18 cellular contexts compared by ENCODE assay signal in the genomic region with DNA sequence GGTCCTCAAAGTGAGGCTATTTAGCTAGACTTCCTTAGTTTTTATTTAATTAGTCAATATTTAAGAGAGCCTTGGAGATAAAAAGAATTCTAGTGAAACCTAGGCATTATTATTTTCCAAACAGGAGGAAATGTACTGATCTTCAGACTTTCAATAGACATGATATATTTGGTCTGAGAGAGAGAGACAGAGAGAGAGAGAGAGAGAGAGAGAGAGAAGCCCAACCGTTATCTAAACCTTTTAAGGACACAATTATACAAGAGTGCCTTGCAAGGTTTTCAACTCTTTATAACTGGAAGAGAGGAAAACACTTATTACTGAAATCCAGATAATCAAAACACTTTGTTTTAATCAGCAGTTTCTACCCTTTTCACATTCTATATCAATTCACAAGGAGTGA.
DNase-seq lines count a peak whose midpoint lies in the region; TF ChIP-seq lines count a peak whose summit lies in the region.
"Had no signal": no experiment of that assay in that cellular context is flagged by ENCODE, and none has a peak within 500 bp of the region (broad histone marks: within the 10 kb centered on the region; RNA-seq: fewer than 3 reads in every experiment).

No MANE protein-coding gene starts in this region.

- no peaks in the 10 kb centered on the region for H3K36me3 ChIP-seq in CD8-positive, alpha-beta memory T cell (ENCODE audit: insufficient read depth, low read length)
- no peaks in the 10 kb centered on the region for H3K36me3 ChIP-seq in spleen
- H3K36me3 ChIP-seq: BE2C had no signal

- CTCF ChIA-PET in activated naive CD4-positive, alpha-beta T cell treated with anti-CD3 and anti-CD28 coated beads for 36 hours (lab: Charles Lee), result interaction anchor here (0.8 kb wide), 1 partner anchor 292 kb away, joined by 3 read pairs; no protein-coding TSS in a partner anchor
- CTCF ChIA-PET in CD8-positive, alpha-beta memory T cell (lab: Charles Lee), result no interaction called here

- no peak overlapping the region for H3K27ac ChIP-seq in CD8-positive, alpha-beta memory T cell (ENCODE audit: low read depth, low read length)
- H3K27ac ChIP-seq in spleen, result peak overlapping the region in 7 of 8 donors; percentile 10 to 76 (median 58)
- H3K27ac ChIP-seq: KMS-11 had no signal

- WGBS in spleen, 5 donors, result 41 to 78% (median 71%) methylated on average over 1 of the region's 1 CpG

- H3K9me3 ChIP-seq in CD8-positive, alpha-beta memory T cell (ENCODE audit: low read length), result no peaks in the 10 kb centered on the region
- H3K9me3 ChIP-seq in spleen, result no peaks in the 10 kb centered on the region
- H3K9me3 ChIP-seq: BE2C had no signal

- DNase-seq in activated naive CD4-positive, alpha-beta T cell treated with anti-CD3 and anti-CD28 coated beads for 36 hours, result no peak
- DNase-seq in activated naive CD4-positive, alpha-beta T cell treated with Interleukin-2 at 50 U/mL for 16 hours, result no peak
- DNase-seq in CD8-positive, alpha-beta memory T cell, result no peak
- DNase-seq in spleen (no peak), AG08395 (ENCODE audit: low spot score) (no peak)
- no peak for DNase-seq in stimulated activated naive CD4-positive, alpha-beta T cell (lab: John Stamatoyannopoulos, UW)
- DNase-seq: BE2C; DMS153; NCI-H1092; NCI-H1694; NCI-H2107; NCI-H345; NCI-H69; NK-92 treated with Interleukin-12 subunit alpha and Interleukin-12 subunit beta, amount 100 ng/mL, for 24 hours; OCI-M1; RPMI8226 had no signal

- intact Hi-C loops in activated naive CD4-positive, alpha-beta T cell treated with anti-CD3 and anti-CD28 coated beads for 36 hours (cut with micrococcal nuclease), result no loop called here
- intact Hi-C loops in spleen (cut with DNase I; ENCODE audit: low total_unique reads), result loop anchor here (10.0 kb wide), 1 partner anchor 53 kb away; no protein-coding TSS in a partner anchor

- no peak overlapping the region for H3K4me3 Mint-ChIP-seq in activated naive CD4-positive, alpha-beta T cell treated with anti-CD3 and anti-CD28 coated beads for 36 hours
- H3K4me3 Mint-ChIP-seq in CD8-positive, alpha-beta memory T cell, result no peak overlapping the region
- peak overlapping the region; percentile 76 for H3K4me3 Mint-ChIP-seq in activated naive CD8-positive, alpha-beta T cell

- H3K27ac Mint-ChIP-seq in activated naive CD4-positive, alpha-beta T cell treated with anti-CD3 and anti-CD28 coated beads for 36 hours, result peak overlapping the region; percentile 95
- peak overlapping the region in 6 of 8 donors; percentile 21 to 94 (median 83) for H3K27ac Mint-ChIP-seq in CD8-positive, alpha-beta memory T cell
- H3K27ac Mint-ChIP-seq in activated naive CD8-positive, alpha-beta T cell, result peak overlapping the region; percentile 97

- H3K4me1 ChIP-seq in CD8-positive, alpha-beta memory T cell (ENCODE audit: insufficient read depth, low read length), result peaks cover 99% of the 10 kb centered on the region
- peaks cover 18 to 80% (median 34%) of the 10 kb centered on the region in 6 donors for H3K4me1 ChIP-seq in spleen
- H3K4me1 ChIP-seq: BE2C had no signal

- no peaks in the 10 kb centered on the region for H3K9me3 Mint-ChIP-seq in activated naive CD4-positive, alpha-beta T cell treated with anti-CD3 and anti-CD28 coated beads for 36 hours
- H3K9me3 Mint-ChIP-seq in CD8-positive, alpha-beta memory T cell, result no peaks in the 10 kb centered on the region
- H3K9me3 Mint-ChIP-seq in activated naive CD8-positive, alpha-beta T cell (ENCODE audit: low read depth), result no peaks in the 10 kb centered on the region

- POLR2A ChIA-PET in CD8-positive, alpha-beta memory T cell (lab: Charles Lee), result no interaction called here

- H3K36me3 Mint-ChIP-seq in activated naive CD4-positive, alpha-beta T cell treated with anti-CD3 and anti-CD28 coated beads for 36 hours (ENCODE audit: low read depth), result peaks cover 30% of the 10 kb centered on the region
- H3K36me3 Mint-ChIP-seq in CD8-positive, alpha-beta memory T cell, result peaks cover 0 to 3% (median 0%) of the 10 kb centered on the region in 3 donors
- peaks cover 39% of the 10 kb centered on the region for H3K36me3 Mint-ChIP-seq in activated naive CD8-positive, alpha-beta T cell

- H3K4me1 Mint-ChIP-seq in activated naive CD4-positive, alpha-beta T cell treated with anti-CD3 and anti-CD28 coated beads for 36 hours (ENCODE audit: low read depth), result peaks cover 97% of the 10 kb centered on the region
- H3K4me1 Mint-ChIP-seq in CD8-positive, alpha-beta memory T cell, result peaks cover 56 to 88% (median 73%) of the 10 kb centered on the region in 3 donors
- peaks cover 95% of the 10 kb centered on the region for H3K4me1 Mint-ChIP-seq in activated naive CD8-positive, alpha-beta T cell (ENCODE audit: low read depth)

- H3K27me3 ChIP-seq in CD8-positive, alpha-beta memory T cell (ENCODE audit: insufficient read depth, low read length, poor library complexity, severe bottlenecking), result no peaks in the 10 kb centered on the region
- H3K27me3 ChIP-seq in spleen (replicated peaks in 1 of 7), result no peaks in the 10 kb centered on the region
- H3K27me3 ChIP-seq: BE2C had no signal

- no peaks in the 10 kb centered on the region for H3K27me3 Mint-ChIP-seq in activated naive CD4-positive, alpha-beta T cell treated with anti-CD3 and anti-CD28 coated beads for 36 hours (ENCODE audit: low read depth)
- no peaks in the 10 kb centered on the region for H3K27me3 Mint-ChIP-seq in CD8-positive, alpha-beta memory T cell
- H3K27me3 Mint-ChIP-seq in activated naive CD8-positive, alpha-beta T cell, result no peaks in the 10 kb centered on the region

- no peak overlapping the region for H3K4me3 ChIP-seq in CD8-positive, alpha-beta memory T cell (ENCODE audit: low read length)
- no peak overlapping the region for H3K4me3 ChIP-seq in spleen

- TF ChIP-seq CTCF in spleen (IDR thresholded peaks at IDR 0.05 in 8 of 11, conservative IDR thresholded peaks at IDR 0.05 in 3 of 11), result no peak

- TF ChIP-seq POLR2A in spleen (IDR thresholded peaks at IDR 0.05), result no peak
